In the genomic region with DNA sequence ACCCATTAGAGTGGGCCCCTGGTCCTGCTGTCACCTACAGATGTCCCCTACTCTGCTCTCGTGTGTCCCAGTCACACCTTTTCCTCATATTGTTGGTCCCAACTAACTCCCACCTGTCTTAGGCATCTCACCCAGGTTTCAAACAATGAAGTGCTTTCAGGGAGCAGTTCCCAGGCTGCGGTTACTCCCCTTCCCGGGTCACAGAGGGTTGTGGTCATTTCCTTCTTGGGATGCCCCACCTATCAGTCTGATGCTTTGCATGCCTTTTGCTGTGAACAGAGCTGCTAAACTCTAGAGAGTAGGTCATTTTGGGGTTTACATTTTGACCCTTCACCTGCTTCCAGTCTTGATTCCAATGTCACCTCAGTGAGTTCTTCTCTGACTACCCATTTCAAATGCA, we compare ENCODE assay signal across 20 cellular contexts.
"Had no signal": no experiment of that assay in that cellular context is flagged by ENCODE, and none has a peak within 500 bp of the region (broad histone marks: within the 10 kb centered on the region; RNA-seq: fewer than 3 reads in every experiment).

No MANE protein-coding gene starts in this region.

- H3K36me3 ChIP-seq: cardiac muscle cell, Peyer's patch had no signal

- H3K27ac ChIP-seq: cardiac muscle cell, KMS-11, RWPE1 had no signal

- H3K4me3 ChIP-seq: cardiac muscle cell, Peyer's patch had no signal

- H3K27me3 ChIP-seq: cardiac muscle cell, Peyer's patch had no signal

- DNase-seq: activated B cell treated with CpG ODN at 0.5 μM for 24 hours; activated CD4-positive, alpha-beta T cell treated with anti-CD3 and anti-CD28 coated beads for 1 hour; activated CD4-positive, alpha-beta T cell treated with anti-CD3 and anti-CD28 coated beads, Interleukin-2, amount 10 ng/mL, durations not matched to agents 24 days and 14 days; activated CD4-positive, alpha-beta T cell treated with anti-CD3 and anti-CD28 coated beads, Interleukin-2, amount 50 U/mL, for 48 hours; activated gamma-delta T cell; activated naive CD4-positive, alpha-beta T cell treated with anti-CD3 and anti-CD28 coated beads for 36 hours; activated T-cell treated with anti-CD3 and anti-CD28 coated beads for 4 hours; activated T-cell treated with anti-CD3 and anti-CD28 coated beads, Interleukin-2, amount 50 U/mL, for 48 hours; NCI-H1092; NCI-H1417; NCI-H1694; NCI-H2029; NCI-H524; Peyer's patch; SHP77 treated with DMSO at 0.1 percent for 48 hours; T-helper 17 cell; T-helper 9 cell had no signal

- H3K9me3 ChIP-seq: Peyer's patch had no signal
